In the genomic region with DNA sequence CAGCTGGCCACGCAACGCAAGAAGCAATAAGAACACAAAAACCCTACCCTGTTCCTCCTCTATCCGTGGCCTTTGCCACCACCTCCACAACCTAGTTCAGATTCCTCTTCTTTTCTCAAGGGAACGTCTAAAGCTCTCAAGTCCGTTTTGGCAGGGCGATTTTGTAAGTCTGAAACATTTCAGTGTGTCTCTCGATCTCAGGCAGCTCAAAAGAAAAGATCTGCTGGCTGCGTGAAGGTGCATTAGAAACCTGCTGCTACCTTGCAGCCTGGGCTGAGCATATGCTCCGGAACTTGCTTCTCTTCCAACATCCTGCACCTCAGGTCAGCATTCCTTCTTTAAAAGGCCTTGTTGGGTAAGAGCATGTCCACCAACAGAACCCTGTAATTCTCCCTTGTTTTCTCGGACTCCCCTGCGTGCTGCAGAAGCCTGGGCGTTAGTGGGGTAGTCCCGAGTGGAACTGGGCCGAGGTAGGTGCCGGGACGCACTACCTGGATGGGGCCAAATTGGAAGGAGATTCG, we compare ENCODE assay signal across 1 cellular context.
TF ChIP-seq lines count a peak whose summit lies in the region.

No MANE protein-coding gene starts in this region.

TF ChIP-seq in HepG2, 621 proteins besides CTCF, POLR2A, EP300 and RAD21 (continued from another document):
- TF ChIP-seq, protein P1, sequence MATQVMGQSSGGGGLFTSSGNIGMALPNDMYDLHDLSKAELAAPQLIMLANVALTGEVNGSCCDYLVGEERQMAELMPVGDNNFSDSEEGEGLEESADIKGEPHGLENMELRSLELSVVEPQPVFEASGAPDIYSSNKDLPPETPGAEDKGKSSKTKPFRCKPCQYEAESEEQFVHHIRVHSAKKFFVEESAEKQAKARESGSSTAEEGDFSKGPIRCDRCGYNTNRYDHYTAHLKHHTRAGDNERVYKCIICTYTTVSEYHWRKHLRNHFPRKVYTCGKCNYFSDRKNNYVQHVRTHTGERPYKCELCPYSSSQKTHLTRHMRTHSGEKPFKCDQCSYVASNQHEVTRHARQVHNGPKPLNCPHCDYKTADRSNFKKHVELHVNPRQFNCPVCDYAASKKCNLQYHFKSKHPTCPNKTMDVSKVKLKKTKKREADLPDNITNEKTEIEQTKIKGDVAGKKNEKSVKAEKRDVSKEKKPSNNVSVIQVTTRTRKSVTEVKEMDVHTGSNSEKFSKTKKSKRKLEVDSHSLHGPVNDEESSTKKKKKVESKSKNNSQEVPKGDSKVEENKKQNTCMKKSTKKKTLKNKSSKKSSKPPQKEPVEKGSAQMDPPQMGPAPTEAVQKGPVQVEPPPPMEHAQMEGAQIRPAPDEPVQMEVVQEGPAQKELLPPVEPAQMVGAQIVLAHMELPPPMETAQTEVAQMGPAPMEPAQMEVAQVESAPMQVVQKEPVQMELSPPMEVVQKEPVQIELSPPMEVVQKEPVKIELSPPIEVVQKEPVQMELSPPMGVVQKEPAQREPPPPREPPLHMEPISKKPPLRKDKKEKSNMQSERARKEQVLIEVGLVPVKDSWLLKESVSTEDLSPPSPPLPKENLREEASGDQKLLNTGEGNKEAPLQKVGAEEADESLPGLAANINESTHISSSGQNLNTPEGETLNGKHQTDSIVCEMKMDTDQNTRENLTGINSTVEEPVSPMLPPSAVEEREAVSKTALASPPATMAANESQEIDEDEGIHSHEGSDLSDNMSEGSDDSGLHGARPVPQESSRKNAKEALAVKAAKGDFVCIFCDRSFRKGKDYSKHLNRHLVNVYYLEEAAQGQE (IDR thresholded peaks at IDR 0.05; ENCODE audit: borderline replicate concordance in 1 of 2, low read depth in 1 of 2, low read length in 2 of 2) = no peak
- TF ChIP-seq SP140L (CRISPR knock-in tag; IDR thresholded peaks at IDR 0.05; ENCODE audit: borderline replicate concordance) (no peak), SMARCE1 (IDR thresholded peaks at IDR 0.05; ENCODE audit: borderline replicate concordance) (no peak), SIN3A (IDR thresholded peaks at IDR 0.05; ENCODE audit: borderline replicate concordance, low read depth, low read length) (peak; percentile 43; the same call in 1 of the 2 replicates), ZNF704 (CRISPR knock-in tag; IDR thresholded peaks at IDR 0.05; ENCODE audit: borderline replicate concordance) (no peak), ZGPAT (CRISPR knock-in tag; IDR thresholded peaks at IDR 0.05) (0 out of 2 replicates have a peak, but pooled peaks have one; percentile 33), RBM39 (IDR thresholded peaks at IDR 0.05; ENCODE audit: low read depth, low read length, poor library complexity, severe bottlenecking) (no peak), AGO2 (optimal IDR thresholded peaks at IDR 0.05; ENCODE audit: low read depth, low read length) (no peak), MTF2 (CRISPR knock-in tag; IDR thresholded peaks at IDR 0.05; ENCODE audit: borderline replicate concordance) (0 out of 2 replicates have a peak, but pooled peaks have one; percentile 48), ZNF747 (CRISPR knock-in tag; IDR thresholded peaks at IDR 0.05; ENCODE audit: borderline replicate concordance) (no peak), ZFX (CRISPR knock-in tag; IDR thresholded peaks at IDR 0.05; ENCODE audit: low read depth) (peak; percentile 50; the same call in 1 of the 2 replicates), HMGXB4 (CRISPR knock-in tag; IDR thresholded peaks at IDR 0.05; ENCODE audit: borderline replicate concordance in 1 of 2, low read depth in 1 of 2) (peak; percentile 7 to 32; a peak in 2 of 4 replicates), ATF1 (CRISPR knock-in tag; IDR thresholded peaks at IDR 0.05) (no peak), SP5 (CRISPR knock-in tag; IDR thresholded peaks at IDR 0.05; ENCODE audit: borderline replicate concordance, low read depth) (no peak), HNRNPLL (IDR thresholded peaks at IDR 0.05; ENCODE audit: low read depth, low read length, poor library complexity, severe bottlenecking) (no peak), ZNF121 (CRISPR knock-in tag; IDR thresholded peaks at IDR 0.05) (no peak), ARID4A (CRISPR knock-in tag; IDR thresholded peaks at IDR 0.05; ENCODE audit: borderline replicate concordance) (peak; percentile 49; the same call in 1 of the 2 replicates)
- TF ChIP-seq, protein P2, sequence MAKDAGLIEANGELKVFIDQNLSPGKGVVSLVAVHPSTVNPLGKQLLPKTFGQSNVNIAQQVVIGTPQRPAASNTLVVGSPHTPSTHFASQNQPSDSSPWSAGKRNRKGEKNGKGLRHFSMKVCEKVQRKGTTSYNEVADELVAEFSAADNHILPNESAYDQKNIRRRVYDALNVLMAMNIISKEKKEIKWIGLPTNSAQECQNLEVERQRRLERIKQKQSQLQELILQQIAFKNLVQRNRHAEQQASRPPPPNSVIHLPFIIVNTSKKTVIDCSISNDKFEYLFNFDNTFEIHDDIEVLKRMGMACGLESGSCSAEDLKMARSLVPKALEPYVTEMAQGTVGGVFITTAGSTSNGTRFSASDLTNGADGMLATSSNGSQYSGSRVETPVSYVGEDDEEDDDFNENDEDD (CRISPR knock-in tag; IDR thresholded peaks at IDR 0.05; ENCODE audit: borderline replicate concordance) = no peak
